Comparison of ENCODE assay signal across 24 cellular contexts in the genomic region with DNA sequence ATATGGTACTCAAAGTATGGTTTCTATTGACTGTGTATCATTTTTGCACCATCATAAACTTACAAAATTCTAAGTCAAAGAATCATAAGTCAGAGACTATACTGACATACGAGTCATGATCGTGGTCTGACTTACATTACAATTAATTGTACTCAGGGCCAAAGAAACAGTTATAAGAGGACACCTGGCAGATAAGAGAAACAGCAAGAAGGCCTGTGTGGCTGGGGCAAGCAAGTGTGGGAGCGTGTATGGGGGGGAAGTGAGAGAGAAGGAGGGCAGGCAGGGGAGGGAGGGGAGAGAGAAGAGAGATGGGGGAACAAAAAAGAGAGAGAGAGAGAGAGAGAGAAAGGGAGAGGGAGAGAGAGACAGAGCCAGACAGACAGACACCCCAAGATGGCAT.
A peak's percentile ranks its signal among the peaks of the same experiment; 100 is the strongest.
DNase-seq lines count a peak whose midpoint lies in the region; ATAC-seq and TF ChIP-seq lines count a peak whose summit lies in the region.
"Had no signal": no experiment of that assay in that cellular context is flagged by ENCODE, and none has a peak within 500 bp of the region (broad histone marks: within the 10 kb centered on the region; RNA-seq: fewer than 3 reads in every experiment).

No MANE protein-coding gene starts in this region.

- TF ChIP-seq CTCF in brain microvascular endothelial cell (IDR thresholded peaks at IDR 0.05; ENCODE audit: low read depth, low read length, missing control alignments), result no peak

- H3K27me3 Mint-ChIP-seq in activated CD4-positive, alpha-beta T cell treated with anti-CD3 and anti-CD28 coated beads for 36 hours, result no peaks in the 10 kb centered on the region
- H3K27me3 Mint-ChIP-seq in activated T-helper 17 cell treated with anti-CD3 and anti-CD28 coated beads, Interleukin-2, amount 50 U/mL, for 72 hours, result no peaks in the 10 kb centered on the region
- H3K27me3 Mint-ChIP-seq in naive B cell (no peaks in the 10 kb centered on the region), T-cell (no peaks in the 10 kb centered on the region)
- H3K27me3 Mint-ChIP-seq: activated naive CD8-positive, alpha-beta T cell treated with anti-CD3 and anti-CD28 coated beads, Interleukin-2, amount 10 ng/mL, durations not matched to agents 7 days and 5 days; activated T-cell treated with anti-CD3 and anti-CD28 coated beads, Interleukin-2, amount 50 U/mL, for 24 hours; stimulated activated naive CD8-positive, alpha-beta T cell treated with anti-CD3 and anti-CD28 coated beads, Interleukin-15, Interleukin-2, amounts not matched to agents 100 ng/mL and 50 ng/mL, for 24 hours had no signal

- H3K36me3 Mint-ChIP-seq in activated CD4-positive, alpha-beta T cell treated with anti-CD3 and anti-CD28 coated beads for 36 hours (ENCODE audit: low read depth), result peaks cover 3% of the 10 kb centered on the region
- H3K36me3 Mint-ChIP-seq in activated T-helper 17 cell treated with anti-CD3 and anti-CD28 coated beads, Interleukin-2, amount 50 U/mL, for 72 hours (ENCODE audit: low read depth), result no peaks in the 10 kb centered on the region
- H3K36me3 Mint-ChIP-seq in naive B cell, result peaks cover 0 to under 1% of the 10 kb centered on the region in 2 donors
- peaks cover 11% of the 10 kb centered on the region for H3K36me3 Mint-ChIP-seq in T-cell

- intact Hi-C loops in activated CD4-positive, alpha-beta T cell treated with anti-CD3 and anti-CD28 coated beads for 36 hours (cut with DNase I, micrococcal nuclease), result no loop called here

- H3K36me3 ChIP-seq in KOPT-K1 (ENCODE audit: insufficient read depth, low read length) (no peaks in the 10 kb centered on the region), HAP-1 (replicated peaks) (no peaks in the 10 kb centered on the region), brain microvascular endothelial cell (replicated peaks) (no peaks in the 10 kb centered on the region)
- H3K36me3 ChIP-seq: cardiac muscle cell, left ventricle myocardium inferior, right atrium auricular region, transverse colon had no signal

- no peaks in the 10 kb centered on the region for H3K9me3 Mint-ChIP-seq in activated CD4-positive, alpha-beta T cell treated with anti-CD3 and anti-CD28 coated beads for 36 hours (ENCODE audit: low read depth)
- H3K9me3 Mint-ChIP-seq in activated T-helper 17 cell treated with anti-CD3 and anti-CD28 coated beads, Interleukin-2, amount 50 U/mL, for 72 hours, result no peaks in the 10 kb centered on the region
- H3K9me3 Mint-ChIP-seq in naive B cell, result no peaks in the 10 kb centered on the region
- H3K9me3 Mint-ChIP-seq in T-cell, result no peaks in the 10 kb centered on the region
- H3K9me3 Mint-ChIP-seq: activated naive CD8-positive, alpha-beta T cell treated with anti-CD3 and anti-CD28 coated beads, Interleukin-2, amount 10 ng/mL, durations not matched to agents 7 days and 5 days; activated T-cell treated with anti-CD3 and anti-CD28 coated beads, Interleukin-2, amount 50 U/mL, for 24 hours; stimulated activated naive CD8-positive, alpha-beta T cell treated with anti-CD3 and anti-CD28 coated beads, Interleukin-15, Interleukin-2, amounts not matched to agents 100 ng/mL and 50 ng/mL, for 24 hours had no signal

- H3K27me3 ChIP-seq in HAP-1 (ENCODE audit: low read depth) (no peaks in the 10 kb centered on the region), brain microvascular endothelial cell (replicated peaks) (no peaks in the 10 kb centered on the region)
- H3K27me3 ChIP-seq: cardiac muscle cell, right atrium auricular region, transverse colon had no signal

- H3K4me3 ChIP-seq in HAP-1 (no peak overlapping the region), brain microvascular endothelial cell (ENCODE audit: low read depth, low read length) (no peak overlapping the region)
- H3K4me3 ChIP-seq: A549, cardiac muscle cell, left ventricle myocardium inferior, right atrium auricular region, SK-N-MC, transverse colon had no signal

- no peak overlapping the region for H3K27ac Mint-ChIP-seq in activated CD4-positive, alpha-beta T cell treated with anti-CD3 and anti-CD28 coated beads for 36 hours
- H3K27ac Mint-ChIP-seq in activated T-helper 17 cell treated with anti-CD3 and anti-CD28 coated beads, Interleukin-2, amount 50 U/mL, for 72 hours, result peak overlapping the region; percentile 31
- H3K27ac Mint-ChIP-seq in naive B cell (peak overlapping the region in 4 of 6 donors; percentile 3 to 88 (median 65)), T-cell (no peak overlapping the region)
- H3K27ac Mint-ChIP-seq: activated naive CD8-positive, alpha-beta T cell treated with anti-CD3 and anti-CD28 coated beads, Interleukin-2, amount 10 ng/mL, durations not matched to agents 7 days and 5 days; activated T-cell treated with anti-CD3 and anti-CD28 coated beads, Interleukin-2, amount 50 U/mL, for 24 hours; stimulated activated naive CD8-positive, alpha-beta T cell treated with anti-CD3 and anti-CD28 coated beads, Interleukin-15, Interleukin-2, amounts not matched to agents 100 ng/mL and 50 ng/mL, for 24 hours had no signal

- peaks cover 7% of the 10 kb centered on the region for H3K4me1 ChIP-seq in HAP-1

- CTCF ChIA-PET in activated CD4-positive, alpha-beta T cell treated with anti-CD3 and anti-CD28 coated beads for 36 hours (lab: Charles Lee), result no interaction called here
- CTCF ChIA-PET in T-cell (lab: Charles Lee), result no interaction called here

- ATAC-seq in activated CD4-positive, alpha-beta T cell treated with anti-CD3 and anti-CD28 coated beads for 36 hours, result peak; percentile 74
- ATAC-seq in activated T-helper 17 cell treated with anti-CD3 and anti-CD28 coated beads, Interleukin-2, amount 50 U/mL, for 72 hours (replicated peaks), result no peak
- ATAC-seq in naive B cell (ENCODE audit: low read depth in 2 of 2) (no peak), T-cell (replicated peaks in 1 of 4) (no peak)
- ATAC-seq: A549 had no signal

- peaks cover 21% of the 10 kb centered on the region for H3K4me1 Mint-ChIP-seq in activated CD4-positive, alpha-beta T cell treated with anti-CD3 and anti-CD28 coated beads for 36 hours
- H3K4me1 Mint-ChIP-seq in activated T-helper 17 cell treated with anti-CD3 and anti-CD28 coated beads, Interleukin-2, amount 50 U/mL, for 72 hours, result peaks cover 6% of the 10 kb centered on the region
- H3K4me1 Mint-ChIP-seq in naive B cell (peaks cover 16 to 30% (median 18%) of the 10 kb centered on the region in 3 donors), T-cell (peaks cover 2 to 9% (median 4%) of the 10 kb centered on the region in 3 donors)
- H3K4me1 Mint-ChIP-seq: activated naive CD8-positive, alpha-beta T cell treated with anti-CD3 and anti-CD28 coated beads, Interleukin-2, amount 10 ng/mL, durations not matched to agents 7 days and 5 days had no signal

- POLR2A ChIA-PET in activated CD4-positive, alpha-beta T cell treated with anti-CD3 and anti-CD28 coated beads for 36 hours (lab: Charles Lee), result no interaction called here
- POLR2A ChIA-PET in T-cell (lab: Charles Lee), result no interaction called here

- H3K9me3 ChIP-seq in KOPT-K1 (ENCODE audit: insufficient read depth, low read length, poor library complexity, severe bottlenecking), result no peaks in the 10 kb centered on the region
- H3K9me3 ChIP-seq in HAP-1, result no peaks in the 10 kb centered on the region
- H3K9me3 ChIP-seq: A549, left ventricle myocardium inferior, right atrium auricular region, transverse colon had no signal

- in situ Hi-C loops in HAP-1 (cut with MboI; ENCODE audit: low sequenced_read_pairs), result no loop called here
- in situ Hi-C loops in brain microvascular endothelial cell (cut with HindIII; ENCODE audit: low pct_ligation_motif_present, low sequenced_read_pairs), result no loop called here

- H3K27ac ChIP-seq in KOPT-K1 (ENCODE audit: low read depth, low read length, poor library complexity, severe bottlenecking) (peak overlapping the region; percentile 47), brain microvascular endothelial cell (no peak overlapping the region)
- H3K27ac ChIP-seq: A549, cardiac muscle cell, left ventricle myocardium inferior, right atrium auricular region, SK-N-MC, transverse colon had no signal

- no peak overlapping the region for H3K4me3 Mint-ChIP-seq in activated CD4-positive, alpha-beta T cell treated with anti-CD3 and anti-CD28 coated beads for 36 hours
- H3K4me3 Mint-ChIP-seq in activated T-helper 17 cell treated with anti-CD3 and anti-CD28 coated beads, Interleukin-2, amount 50 U/mL, for 72 hours, result no peak overlapping the region
- H3K4me3 Mint-ChIP-seq in naive B cell, result peak overlapping the region in 1 of 8 donors; percentile 11
- H3K4me3 Mint-ChIP-seq in T-cell, result no peak overlapping the region
- H3K4me3 Mint-ChIP-seq: activated naive CD8-positive, alpha-beta T cell treated with anti-CD3 and anti-CD28 coated beads, Interleukin-2, amount 10 ng/mL, durations not matched to agents 7 days and 5 days; activated T-cell treated with anti-CD3 and anti-CD28 coated beads, Interleukin-2, amount 50 U/mL, for 24 hours; stimulated activated naive CD8-positive, alpha-beta T cell treated with anti-CD3 and anti-CD28 coated beads, Interleukin-15, Interleukin-2, amounts not matched to agents 100 ng/mL and 50 ng/mL, for 24 hours had no signal

- DNase-seq in activated CD4-positive, alpha-beta T cell treated with anti-CD3 and anti-CD28 coated beads for 36 hours, result no peak
- DNase-seq in activated CD4-positive, alpha-beta T cell treated with anti-CD3 and anti-CD28 coated beads for 4 hours, result no peak
- DNase-seq in naive B cell (no peak), HAP-1 (ENCODE audit: low spot score in 2 of 2) (no peak), T-cell (no peak), brain microvascular endothelial cell (no peak)
- DNase-seq: activated CD4-positive, alpha-beta T cell treated with anti-CD3 and anti-CD28 coated beads, Interleukin-2, amount 50 U/mL, for 4 hours; activated naive CD8-positive, alpha-beta T cell treated with anti-CD3 and anti-CD28 coated beads, Interleukin-2, amount 10 ng/mL, durations not matched to agents 7 days and 5 days; activated T-cell treated with anti-CD3 and anti-CD28 coated beads, Interleukin-2, amount 50 U/mL, for 24 hours; C1 segment of cervical spinal cord; erythroblast; GOT3; left ventricle myocardium inferior; NCI-H1092 treated with DMSO at 0.1 percent for 48 hours; NCI-H2081 treated with DMSO at 0.1 percent for 48 hours; NCI-H526; transverse colon had no signal

Comparison
In these comparisons a context has a peak if more than half of its experiments do, and no peak if none do; other contexts are left out.
1. H3K27ac Mint-ChIP-seq: peak in activated T-helper 17 cell treated with anti-CD3 and anti-CD28 coated beads, Interleukin-2, amount 50 U/mL, for 72 hours (single experiment) and naive B cell (4 of 6); none in activated CD4-positive, alpha-beta T cell treated with anti-CD3 and anti-CD28 coated beads for 36 hours (single experiment) and T-cell (0 of 2).